1 cellular context compared by ENCODE assay signal in genomic region chr10:60291354-60291930, GRCh38.
TF ChIP-seq lines count a peak whose summit lies in the region.

No MANE protein-coding gene starts in this region.

TF ChIP-seq in K562, 482 proteins besides CTCF, POLR2A, EP300 and RAD21 (continued from another document):
- TF ChIP-seq ZNF778 (CRISPR knock-in tag; IDR thresholded peaks at IDR 0.05) (no peak), RCOR1 (IDR thresholded peaks at IDR 0.05; ENCODE audit: borderline replicate concordance in 1 of 2, low read depth in 2 of 2, low read length in 2 of 2) (peak in 1 of 2 experiments; percentile 55; a peak in 1 of 4 replicates), ZNF146 (CRISPR knock-in tag; IDR thresholded peaks at IDR 0.05; ENCODE audit: unreplicated experiment) (no peak), CSDE1 (IDR thresholded peaks at IDR 0.05) (no peak), ZNF253 (CRISPR knock-in tag; conservative IDR thresholded peaks at IDR 0.05) (no peak), C11orf30 (IDR thresholded peaks at IDR 0.05; ENCODE audit: low read depth) (peak; percentile 28; the same call in 1 of the 2 replicates), MAFK (IDR thresholded peaks at IDR 0.05; ENCODE audit: low read length) (no peak), MECOM (CRISPR knock-in tag; IDR thresholded peaks at IDR 0.05) (peak; percentile 66), MAFG (tag; conservative IDR thresholded peaks at IDR 0.05) (peak; percentile 61), ETV6 (IDR thresholded peaks at IDR 0.05; ENCODE audit: borderline replicate concordance in 1 of 2, low read depth in 2 of 2, low read length in 1 of 2) (no peak), ETV6 (CRISPR knock-in tag; IDR thresholded peaks at IDR 0.05; ENCODE audit: borderline replicate concordance) (no peak), CREB5 (CRISPR knock-in tag; IDR thresholded peaks at IDR 0.05) (no peak), KDM5B (IDR thresholded peaks at IDR 0.05; ENCODE audit: insufficient replicate concordance, low read depth, low read length) (no peak), ADNP (tag; IDR thresholded peaks at IDR 0.05) (no peak), POLR2AphosphoS5 (IDR thresholded peaks at IDR 0.05; ENCODE audit: control insufficient read depth, insufficient read depth, low read depth, low read length) (no peak), ATF7 (IDR thresholded peaks at IDR 0.05) (peak; percentile 67; the same call in 1 of the 2 replicates), CXXC5 (CRISPR knock-in tag; IDR thresholded peaks at IDR 0.05) (no peak), ETV5 (CRISPR knock-in tag; IDR thresholded peaks at IDR 0.05; ENCODE audit: low read depth) (no peak), OTX1 (CRISPR knock-in tag; IDR thresholded peaks at IDR 0.05) (no peak), DDX20 (tag; IDR thresholded peaks at IDR 0.05; ENCODE audit: low read depth) (no peak), HDAC1 (IDR thresholded peaks at IDR 0.05) (no peak), JUND (IDR thresholded peaks at IDR 0.05; ENCODE audit: borderline replicate concordance, low read depth, low read length) (peak; percentile 50; the same call in 1 of the 2 replicates), JUND (tag; IDR thresholded peaks at IDR 0.05; ENCODE audit: borderline replicate concordance, low read depth, low read length) (peak; percentile 65; the same call in 2 of the 3 replicates), TCF7L2 (IDR thresholded peaks at IDR 0.05; ENCODE audit: low read depth, low read length) (no peak), BRD9 (IDR thresholded peaks at IDR 0.05; ENCODE audit: low read depth, partially characterized antibody) (peak; percentile 15), PML (IDR thresholded peaks at IDR 0.05; ENCODE audit: low read length) (no peak), GATAD2A (IDR thresholded peaks at IDR 0.05) (no peak), MEIS2 (IDR thresholded peaks at IDR 0.05; ENCODE audit: partially characterized antibody) (peak; percentile 39), ARID3B (CRISPR knock-in tag; IDR thresholded peaks at IDR 0.05; ENCODE audit: borderline replicate concordance) (no peak), CREM (IDR thresholded peaks at IDR 0.05; ENCODE audit: low read depth) (peak; percentile 22; the same call in 1 of the 2 replicates), TEAD2 (tag; IDR thresholded peaks at IDR 0.05) (no peak), DPF2 (IDR thresholded peaks at IDR 0.05) (peak; percentile 43; the same call in 1 of the 2 replicates), ZNF75A (CRISPR knock-in tag; IDR thresholded peaks at IDR 0.05) (no peak), TEAD1 (CRISPR knock-in tag; IDR thresholded peaks at IDR 0.05) (no peak), EHMT2 (IDR thresholded peaks at IDR 0.05) (no peak), ZNF174 (CRISPR knock-in tag; IDR thresholded peaks at IDR 0.05) (no peak)
- TF ChIP-seq, protein P1, sequence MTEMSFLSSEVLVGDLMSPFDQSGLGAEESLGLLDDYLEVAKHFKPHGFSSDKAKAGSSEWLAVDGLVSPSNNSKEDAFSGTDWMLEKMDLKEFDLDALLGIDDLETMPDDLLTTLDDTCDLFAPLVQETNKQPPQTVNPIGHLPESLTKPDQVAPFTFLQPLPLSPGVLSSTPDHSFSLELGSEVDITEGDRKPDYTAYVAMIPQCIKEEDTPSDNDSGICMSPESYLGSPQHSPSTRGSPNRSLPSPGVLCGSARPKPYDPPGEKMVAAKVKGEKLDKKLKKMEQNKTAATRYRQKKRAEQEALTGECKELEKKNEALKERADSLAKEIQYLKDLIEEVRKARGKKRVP (CRISPR knock-in tag; IDR thresholded peaks at IDR 0.05): no peak
- TF ChIP-seq, protein P2, sequence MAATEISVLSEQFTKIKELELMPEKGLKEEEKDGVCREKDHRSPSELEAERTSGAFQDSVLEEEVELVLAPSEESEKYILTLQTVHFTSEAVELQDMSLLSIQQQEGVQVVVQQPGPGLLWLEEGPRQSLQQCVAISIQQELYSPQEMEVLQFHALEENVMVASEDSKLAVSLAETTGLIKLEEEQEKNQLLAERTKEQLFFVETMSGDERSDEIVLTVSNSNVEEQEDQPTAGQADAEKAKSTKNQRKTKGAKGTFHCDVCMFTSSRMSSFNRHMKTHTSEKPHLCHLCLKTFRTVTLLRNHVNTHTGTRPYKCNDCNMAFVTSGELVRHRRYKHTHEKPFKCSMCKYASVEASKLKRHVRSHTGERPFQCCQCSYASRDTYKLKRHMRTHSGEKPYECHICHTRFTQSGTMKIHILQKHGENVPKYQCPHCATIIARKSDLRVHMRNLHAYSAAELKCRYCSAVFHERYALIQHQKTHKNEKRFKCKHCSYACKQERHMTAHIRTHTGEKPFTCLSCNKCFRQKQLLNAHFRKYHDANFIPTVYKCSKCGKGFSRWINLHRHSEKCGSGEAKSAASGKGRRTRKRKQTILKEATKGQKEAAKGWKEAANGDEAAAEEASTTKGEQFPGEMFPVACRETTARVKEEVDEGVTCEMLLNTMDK (IDR thresholded peaks at IDR 0.05; ENCODE audit: borderline replicate concordance, insufficient read depth, low read depth, low read length, poor library complexity, severe bottlenecking): no peak
